31 cellular contexts compared by ENCODE assay signal in genomic region chr11:75097173-75097557, GRCh38. TPM values are rescaled to one million over a fixed set of nuclear protein-coding genes. Genes with fewer than 3 reads are reported as not detected.
"Had no signal": no experiment of that assay in that cellular context is flagged by ENCODE, and none has a peak within 500 bp of the region (broad histone marks: within the 10 kb centered on the region; RNA-seq: fewer than 3 reads in every experiment).

No MANE protein-coding gene starts in this region.

- FAIRE-seq: urothelium cell line had no signal

- H3K27me3 ChIP-seq: testis, thyroid gland, tibial nerve, upper lobe of left lung, upper lobe of right lung, uterus, vagina had no signal

- DNase-seq: stimulated activated CD4-positive, alpha-beta T cell treated with anti-CD3 and anti-CD28 coated beads, Interleukin-2, amount 100 ng/mL, for 48 hours; stimulated activated CD4-positive, alpha-beta T cell treated with anti-CD3 and anti-CD28 coated beads, Interleukin-4, amount 100 ng/mL, for 1 hour; stimulated activated CD4-positive, alpha-beta T cell treated with anti-CD3 and anti-CD28 coated beads, Interleukin-4, amount 100 ng/mL, for 24 hours; stimulated activated CD4-positive, alpha-beta T cell treated with anti-CD3 and anti-CD28 coated beads, Interleukin-4, amount 100 ng/mL, for 4 hours; stimulated activated CD8-positive, alpha-beta memory T cell treated with anti-CD3 and anti-CD28 coated beads, Interleukin-4, amount 100 ng/mL, for 48 hours; stimulated activated naive B cell treated with anti-CD40 and anti-IgM and Interleukin-4, amounts not matched to agents 10 μg/mL and 1 μg/mL and 100 μg/mL, for 72 hours; stimulated activated naive CD4-positive, alpha-beta T cell; stimulated activated naive CD4-positive, alpha-beta T cell treated with Interleukin-2 at 50 U/mL for 16 hours; stimulated activated naive CD8-positive, alpha-beta T cell treated with anti-CD3 and anti-CD28 coated beads, Interleukin-15, amount 100 ng/mL, for 72 hours; stimulated activated naive CD8-positive, alpha-beta T cell treated with anti-CD3 and anti-CD28 coated beads, Interleukin-15, Interleukin-2, amounts not matched to agents 100 U/mL and 50 U/mL, for 24 hours; stomach; substantia nigra; testis; thyroid gland; tibial artery; transverse colon; trophoblast cell; upper lobe of left lung; upper lobe of right lung; uterus had no signal

- ATAC-seq: stimulated activated effector memory CD8-positive, alpha-beta T cell treated with anti-CD3 and anti-CD28 coated beads, Interleukin-12 subunit alpha, Interleukin-12 subunit beta, amount 100 ng/mL, for 72 hours; stimulated activated memory B cell treated with anti-CD40 and anti-IgM and Interleukin-4, amounts not matched to agents 10 μg/mL and 1 μg/mL and 100 μg/mL, for 72 hours; stimulated activated naive B cell treated with anti-CD40 and anti-IgM and Interleukin-4, amounts not matched to agents 10 μg/mL and 1 μg/mL and 100 μg/mL, for 72 hours; stimulated activated naive CD8-positive, alpha-beta T cell treated with anti-CD3 and anti-CD28 coated beads, Interleukin-15, amount 100 ng/mL, for 72 hours; stimulated activated naive CD8-positive, alpha-beta T cell treated with anti-CD3 and anti-CD28 coated beads, Interleukin-15, Interleukin-2, amounts not matched to agents 100 U/mL and 50 U/mL, for 24 hours; upper lobe of right lung had no signal

- H3K4me3 ChIP-seq: stomach, suprapubic skin, thoracic aorta, thyroid gland, tibial artery, tibial nerve, transverse colon, upper lobe of left lung, upper lobe of right lung, uterus, vagina had no signal

- H3K9me3 ChIP-seq: stomach, suprapubic skin, testis, thoracic aorta, thyroid gland, transverse colon, upper lobe of left lung, upper lobe of right lung, uterus, vagina had no signal

- H3K36me3 ChIP-seq: stomach, suprapubic skin, thoracic aorta, thyroid gland, tibial artery, tibial nerve, transverse colon, upper lobe of left lung, upper lobe of right lung, uterus, vagina had no signal

- H3K27ac ChIP-seq: stomach, suprapubic skin, testis, thoracic aorta, thyroid gland, tibial artery, tibial nerve, transverse colon, upper lobe of left lung, upper lobe of right lung, uterus, vagina had no signal

- H3K4me1 ChIP-seq: stomach, suprapubic skin, thyroid gland, tibial artery, tibial nerve, transverse colon, upper lobe of left lung, upper lobe of right lung, uterus, vagina had no signal

RNA-seq across cellular contexts. Expression of gene OR2AT4, which starts 0.5 kb away (rescaled TPM):
- total RNA-seq: stomach, subcutaneous adipose tissue, suprapubic skin, temporal lobe, thoracic aorta, thyroid gland, transverse colon, upper lobe of left lung, upper lobe of right lung, ureter, uterus, vagina had no signal
- polyA plus RNA-seq: stomach, urinary bladder had no signal
